In genomic region chr5:23139338-23140171, GRCh38 we compare ENCODE assay signal across 8 cellular contexts.
DNase-seq lines count a peak whose midpoint lies in the region; ATAC-seq, FAIRE-seq and TF ChIP-seq lines count a peak whose summit lies in the region.

No MANE protein-coding gene starts in this region.

- no peaks in the 10 kb centered on the region for H3K4me1 Mint-ChIP-seq in activated T-cell treated with anti-CD3 and anti-CD28 coated beads, Interleukin-2, amount 50 U/mL, for 24 hours (ENCODE audit: low read depth)
- H3K4me1 Mint-ChIP-seq in activated naive CD8-positive, alpha-beta T cell treated with anti-CD3 and anti-CD28 coated beads, Interleukin-2, amount 50 U/mL, for 24 hours, result no peaks in the 10 kb centered on the region

- H3K9ac ChIP-seq in kidney (ENCODE audit: low read length in 2 of 2), result no peak overlapping the region

- no peak overlapping the region for H3K27ac ChIP-seq in kidney (ENCODE audit: low read depth in 2 of 2, low read length in 2 of 2)

- no peak overlapping the region for H3K27ac Mint-ChIP-seq in activated T-cell treated with anti-CD3 and anti-CD28 coated beads, Interleukin-2, amount 50 U/mL, for 24 hours
- no peak overlapping the region for H3K27ac Mint-ChIP-seq in activated naive CD8-positive, alpha-beta T cell treated with anti-CD3 and anti-CD28 coated beads, Interleukin-2, amount 50 U/mL, for 24 hours

- no peaks in the 10 kb centered on the region for H3K36me3 ChIP-seq in kidney (ENCODE audit: control insufficient read depth in 1 of 2, insufficient read depth in 2 of 2, low read length in 2 of 2)

- H3K27me3 Mint-ChIP-seq in activated T-cell treated with anti-CD3 and anti-CD28 coated beads, Interleukin-2, amount 50 U/mL, for 24 hours, result no peaks in the 10 kb centered on the region
- H3K27me3 Mint-ChIP-seq in activated naive CD8-positive, alpha-beta T cell treated with anti-CD3 and anti-CD28 coated beads, Interleukin-2, amount 50 U/mL, for 24 hours, result no peaks in the 10 kb centered on the region

- DNase-seq in GM13977 (ENCODE audit: low spot score) (peak; percentile 24), HPDE6-E6E7 (ENCODE audit: extremely low spot score) (peak; percentile 12), SK-N-DZ (ENCODE audit: low spot score) (peak; percentile 44), kidney (no peak), mesenteric fat pad (ENCODE audit: low spot score) (no peak)
- no peak for DNase-seq in activated T-cell treated with anti-CD3 and anti-CD28 coated beads, Interleukin-2, amount 50 U/mL, for 24 hours
- DNase-seq in activated naive CD8-positive, alpha-beta T cell treated with anti-CD3 and anti-CD28 coated beads, Interleukin-2, amount 50 U/mL, for 24 hours, result no peak

- H3K9me3 Mint-ChIP-seq in activated T-cell treated with anti-CD3 and anti-CD28 coated beads, Interleukin-2, amount 50 U/mL, for 24 hours, result peaks cover 22% of the 10 kb centered on the region
- H3K9me3 Mint-ChIP-seq in activated naive CD8-positive, alpha-beta T cell treated with anti-CD3 and anti-CD28 coated beads, Interleukin-2, amount 50 U/mL, for 24 hours, result peaks cover 4% of the 10 kb centered on the region

- in situ Hi-C loops in GM13977 (cut with MboI; ENCODE audit: low pct_unique_long_range_greater_than_20kb, low sequenced_read_pairs, unreplicated experiment), result no loop called here

- H3K36me3 Mint-ChIP-seq in activated T-cell treated with anti-CD3 and anti-CD28 coated beads, Interleukin-2, amount 50 U/mL, for 24 hours (ENCODE audit: low read depth), result no peaks in the 10 kb centered on the region
- no peaks in the 10 kb centered on the region for H3K36me3 Mint-ChIP-seq in activated naive CD8-positive, alpha-beta T cell treated with anti-CD3 and anti-CD28 coated beads, Interleukin-2, amount 50 U/mL, for 24 hours (ENCODE audit: low read depth)

- H3K9me3 ChIP-seq in kidney (ENCODE audit: control insufficient read depth in 1 of 2, low read length in 2 of 2), result no peaks in the 10 kb centered on the region

- H3K4me3 ChIP-seq in kidney (ENCODE audit: low read length in 2 of 2), result no peak overlapping the region

- TF ChIP-seq CTCF in GM13977 (IDR thresholded peaks at IDR 0.05; ENCODE audit: extremely low read depth, insufficient read depth, missing control alignments) (peak; percentile 59), kidney (IDR thresholded peaks at IDR 0.05; ENCODE audit: borderline replicate concordance, extremely low read depth, insufficient read depth) (peak; percentile 13)

- ATAC-seq in activated naive CD8-positive, alpha-beta T cell treated with anti-CD3 and anti-CD28 coated beads, Interleukin-2, amount 50 U/mL, for 24 hours, result no peak
- ATAC-seq in HG03520 (IDR thresholded peaks at IDR 0.05; ENCODE audit: unreplicated experiment), result no peak

- intact Hi-C loops in kidney (cut with DNase I), result no loop called here

- H3K4me1 ChIP-seq in kidney (ENCODE audit: control insufficient read depth in 1 of 2, insufficient read depth in 1 of 2, low read depth in 1 of 2, low read length in 2 of 2), result no peaks in the 10 kb centered on the region

- H3K4me3 Mint-ChIP-seq in activated T-cell treated with anti-CD3 and anti-CD28 coated beads, Interleukin-2, amount 50 U/mL, for 24 hours, result no peak overlapping the region
- no peak overlapping the region for H3K4me3 Mint-ChIP-seq in activated naive CD8-positive, alpha-beta T cell treated with anti-CD3 and anti-CD28 coated beads, Interleukin-2, amount 50 U/mL, for 24 hours

- no peak for FAIRE-seq in kidney (lab: Jason Lieb, UNC)

Comparison
In these comparisons a context has a peak if more than half of its experiments do, and no peak if none do; other contexts are left out.
1. DNase-seq: peak in GM13977 (single experiment), HPDE6-E6E7 (single experiment) and SK-N-DZ (single experiment); none in kidney (single experiment), mesenteric fat pad (single experiment), activated T-cell treated with anti-CD3 and anti-CD28 coated beads, Interleukin-2, amount 50 U/mL, for 24 hours (single experiment) and activated naive CD8-positive, alpha-beta T cell treated with anti-CD3 and anti-CD28 coated beads, Interleukin-2, amount 50 U/mL, for 24 hours (single experiment).